Comparison of ENCODE assay signal across 8 cellular contexts in genomic region chr1:2392071-2392442, GRCh38. TPM values are rescaled to one million over a fixed set of nuclear protein-coding genes. Genes with fewer than 3 reads are reported as not detected.
A peak's percentile ranks its signal among the peaks of the same experiment; 100 is the strongest.
DNase-seq lines count a peak whose midpoint lies in the region; ATAC-seq and TF ChIP-seq lines count a peak whose summit lies in the region.

No MANE protein-coding gene starts in this region.

- peaks cover 37% of the 10 kb centered on the region for H3K4me1 Mint-ChIP-seq in activated naive CD8-positive, alpha-beta T cell treated with anti-CD3 and anti-CD28 coated beads, Interleukin-2, amount 50 U/mL, for 24 hours

- H3K36me3 ChIP-seq in right atrium auricular region = peaks cover 15% of the 10 kb centered on the region
- peaks cover 3 to 39% of the 10 kb centered on the region in 2 donors for H3K36me3 ChIP-seq in left lung
- H3K36me3 ChIP-seq in transverse colon = peaks cover 0 to 7% (median 2%) of the 10 kb centered on the region in 4 donors

- H3K27ac ChIP-seq in right atrium auricular region (peak overlapping the region; percentile 71 to 80), left lung (peak overlapping the region; percentile 67 to 87), transverse colon (peak overlapping the region; percentile 89 to 91 (median 90))

- H3K4me1 ChIP-seq in right atrium auricular region = peaks cover 0 to 39% of the 10 kb centered on the region in 2 donors
- H3K4me1 ChIP-seq in left lung = peaks cover 13 to 37% of the 10 kb centered on the region in 2 donors
- H3K4me1 ChIP-seq in transverse colon = peaks cover 23 to 41% (median 28%) of the 10 kb centered on the region in 4 donors

- H3K9me3 ChIP-seq in right atrium auricular region = no peaks in the 10 kb centered on the region
- H3K9me3 ChIP-seq in left lung = no peaks in the 10 kb centered on the region
- no peaks in the 10 kb centered on the region for H3K9me3 ChIP-seq in transverse colon

- H3K4me3 Mint-ChIP-seq in activated naive CD8-positive, alpha-beta T cell treated with anti-CD3 and anti-CD28 coated beads, Interleukin-2, amount 50 U/mL, for 24 hours = peak overlapping the region; percentile 89

- ATAC-seq in left cardiac atrium (no peak), left lung (no peak)
- no peak for ATAC-seq in activated naive CD8-positive, alpha-beta T cell treated with anti-CD3 and anti-CD28 coated beads, Interleukin-2, amount 50 U/mL, for 24 hours

- in situ Hi-C loops in transverse colon (cut with MboI; ENCODE audit: low pct_ligation_motif_present in 1 of 4, low pct_unique_long_range_greater_than_20kb in 1 of 4, low sequenced_read_pairs in 3 of 4) = no loop called here

- H3K27me3 ChIP-seq in right atrium auricular region (no peaks in the 10 kb centered on the region), left lung (no peaks in the 10 kb centered on the region), transverse colon (no peaks in the 10 kb centered on the region)

- TF ChIP-seq POLR2A in transverse colon (IDR thresholded peaks at IDR 0.05) = no peak

- TF ChIP-seq EP300 in transverse colon (IDR thresholded peaks at IDR 0.05; ENCODE audit: low read depth) = no peak

- DNase-seq in right atrium auricular region (ENCODE audit: low spot score) = no peak
- DNase-seq in left cardiac atrium = no peak
- no peak for DNase-seq in activated naive CD8-positive, alpha-beta T cell treated with anti-CD3 and anti-CD28 coated beads, Interleukin-2, amount 50 U/mL, for 24 hours
- DNase-seq in left lung = no peak
- DNase-seq in transverse colon = no peak
- DNase-seq in GOT3 (lab: John Stamatoyannopoulos, UW) = no peak
- no peak for DNase-seq in NCI-H69 (lab: John Stamatoyannopoulos, UW)
- DNase-seq in NCI-H82 treated with DMSO at 0.1 percent for 48 hours (lab: John Stamatoyannopoulos, UW; ENCODE audit: unreplicated experiment) = no peak

- peak overlapping the region; percentile 87 for H3K27ac Mint-ChIP-seq in activated naive CD8-positive, alpha-beta T cell treated with anti-CD3 and anti-CD28 coated beads, Interleukin-2, amount 50 U/mL, for 24 hours

- no peaks in the 10 kb centered on the region for H3K9me3 Mint-ChIP-seq in activated naive CD8-positive, alpha-beta T cell treated with anti-CD3 and anti-CD28 coated beads, Interleukin-2, amount 50 U/mL, for 24 hours

- intact Hi-C loops in left cardiac atrium (cut with DNase I) (no loop called here), left lung (cut with DNase I) (no loop called here), transverse colon (cut with DNase I; ENCODE audit: low total_unique reads) (no loop called here)

- peaks cover 29% of the 10 kb centered on the region for H3K36me3 Mint-ChIP-seq in activated naive CD8-positive, alpha-beta T cell treated with anti-CD3 and anti-CD28 coated beads, Interleukin-2, amount 50 U/mL, for 24 hours (ENCODE audit: low read depth)

- TF ChIP-seq CTCF in right atrium auricular region (IDR thresholded peaks at IDR 0.05) = no peak
- TF ChIP-seq CTCF in left lung (IDR thresholded peaks at IDR 0.05) = no peak
- no peak for TF ChIP-seq CTCF in transverse colon (IDR thresholded peaks at IDR 0.05)

- WGBS in transverse colon (ENCODE audit: low coverage in 1 of 2), 2 donors = 2% methylated on average over 19 of the region's 37 CpGs; no CpG with 5 or more reads in 1 of the 2 donors

- H3K27me3 Mint-ChIP-seq in activated naive CD8-positive, alpha-beta T cell treated with anti-CD3 and anti-CD28 coated beads, Interleukin-2, amount 50 U/mL, for 24 hours = no peaks in the 10 kb centered on the region

- H3K4me3 ChIP-seq in right atrium auricular region (peak overlapping the region; percentile 72 to 90), left lung (peak overlapping the region; percentile 81 to 98), transverse colon (peak overlapping the region; percentile 66 to 93 (median 81))

RNA-seq across cellular contexts. Expression of gene RER1, which starts 0.4 kb away (rescaled TPM):
- total RNA-seq in right atrium auricular region (10 to 100 TPM; 38.8 to 47.2 TPM), left cardiac atrium (100 to 1,000 TPM in 1 of 2 donors, 10 to 100 TPM in 1; 96.2 to 105 TPM), left lung (100 to 1,000 TPM; 163 to 167 TPM), transverse colon (100 to 1,000 TPM in 3 of 4 donors, 10 to 100 TPM in 1; 36.2 to 129 (median 111) TPM)

RNA-seq across cellular contexts. Expression of gene MORN1, which starts 0.7 kb away (rescaled TPM):
- total RNA-seq in right atrium auricular region = 1 to 10 TPM; 2.2 to 3.8 TPM
- 1 to 10 TPM; 3.7 to 4.9 TPM for total RNA-seq in left cardiac atrium
- 1 to 10 TPM; 7.5 to 9.8 TPM for total RNA-seq in left lung
- 10 to 100 TPM in 3 of 4 donors, 1 to 10 TPM in 1; 3.0 to 34.0 (median 12.5) TPM for total RNA-seq in transverse colon

RNA-seq across cellular contexts. Expression of gene PEX10, which starts 20.3 kb away (rescaled TPM):
- total RNA-seq in right atrium auricular region (10 to 100 TPM; 16.2 to 17.4 TPM), left cardiac atrium (10 to 100 TPM; 12.3 to 14.5 TPM), left lung (10 to 100 TPM; 14.3 to 16.3 TPM), transverse colon (10 to 100 TPM; 16.9 to 28.8 (median 21.3) TPM)
